Comparison of ENCODE assay signal across 9 cellular contexts in the genomic region with DNA sequence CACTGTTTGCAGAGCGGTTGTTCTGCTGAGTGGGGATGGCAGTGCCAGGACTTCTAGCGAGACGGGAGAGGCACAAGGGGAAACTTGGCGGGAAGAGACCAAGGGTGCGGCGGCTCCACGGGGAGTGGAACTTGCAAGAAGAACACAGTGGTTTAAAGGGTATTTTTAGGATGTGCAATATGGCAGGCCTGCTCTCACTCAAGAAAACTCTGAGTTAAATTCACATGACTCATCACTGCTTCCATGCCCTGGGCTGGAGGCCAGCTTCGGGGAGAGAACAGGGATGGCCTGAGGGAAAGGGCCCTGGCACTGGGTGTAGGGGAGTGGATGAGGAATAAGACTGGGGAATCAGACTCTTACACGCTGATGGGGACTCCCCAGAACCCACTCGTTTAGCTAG. TPM values are rescaled to one million over a fixed set of nuclear protein-coding genes. Genes with fewer than 3 reads are reported as not detected.
A peak's percentile ranks its signal among the peaks of the same experiment; 100 is the strongest.
DNase-seq lines count a peak whose midpoint lies in the region; ATAC-seq, FAIRE-seq and TF ChIP-seq lines count a peak whose summit lies in the region.
"Had no signal": no experiment of that assay in that cellular context is flagged by ENCODE, and none has a peak within 500 bp of the region (broad histone marks: within the 10 kb centered on the region; RNA-seq: fewer than 3 reads in every experiment).

No MANE protein-coding gene starts in this region.

- peak overlapping the region; percentile 7 to 68; a peak in 3 of 6 replicates for H3K27ac ChIP-seq in A549
- H3K27ac ChIP-seq: SJCRH30 had no signal

- TF ChIP-seq RAD21 in A549 (conservative IDR thresholded peaks at IDR 0.05 in 1 of 2, IDR thresholded peaks at IDR 0.05 in 1 of 2) = no peak

- peaks cover 76% of the 10 kb centered on the region for H3K4me1 Mint-ChIP-seq in dendritic cell treated with granulocyte-macrophage colony-stimulating factor and Interleukin-4, amounts not matched to agents 40 ng/mL and 50 ng/mL, for 4 days (ENCODE audit: low read depth)

- TF ChIP-seq CTCF in A549 (IDR thresholded peaks at IDR 0.05) (no peak), lower leg skin (IDR thresholded peaks at IDR 0.05) (no peak)

- H3K4me2 ChIP-seq in A549 = peak overlapping the region; percentile 27; the same call in 2 of the 3 replicates

- peak; percentile 70 to 79; a peak in 5 of 6 replicates for ATAC-seq in A549
- ATAC-seq in GM19452 (IDR thresholded peaks at IDR 0.05; ENCODE audit: unreplicated experiment) = no peak

- no peak for FAIRE-seq in A549 (lab: Jason Lieb, UNC)

- no peak for TF ChIP-seq POLR2A in A549 (IDR thresholded peaks at IDR 0.05; ENCODE audit: low read length)
- no peak for TF ChIP-seq POLR2A in lower leg skin (IDR thresholded peaks at IDR 0.05)

- peaks cover 11% of the 10 kb centered on the region for H3K9me3 Mint-ChIP-seq in dendritic cell treated with granulocyte-macrophage colony-stimulating factor and Interleukin-4, amounts not matched to agents 40 ng/mL and 50 ng/mL, for 4 days

- no peaks in the 10 kb centered on the region for H3K9me3 ChIP-seq in A549
- H3K9me3 ChIP-seq: SJCRH30 had no signal

- peaks cover 12% of the 10 kb centered on the region for H3K4me1 ChIP-seq in A549
- H3K4me1 ChIP-seq: SJCRH30 had no signal

- peaks cover 27% of the 10 kb centered on the region for H3K27me3 Mint-ChIP-seq in dendritic cell treated with granulocyte-macrophage colony-stimulating factor and Interleukin-4, amounts not matched to agents 40 ng/mL and 50 ng/mL, for 4 days

- H3K4me3 ChIP-seq in A549 (no peak overlapping the region), lower leg skin (ENCODE audit: low read depth, poor library complexity, severe bottlenecking) (no peak overlapping the region)
- H3K4me3 ChIP-seq: SJCRH30 had no signal

- H3K4me3 Mint-ChIP-seq in dendritic cell treated with granulocyte-macrophage colony-stimulating factor and Interleukin-4, amounts not matched to agents 40 ng/mL and 50 ng/mL, for 4 days = no peak overlapping the region

- WGBS in A549 (ENCODE audit: missing lambda C conversion rate) = 44% methylated on average over 10 of the region's 10 CpGs
- WGBS in lower leg skin, 2 donors = 16 to 27% methylated on average over 10 of the region's 10 CpGs

- POLR2A ChIA-PET in A549 (lab: Yijun Ruan, JAX) = interaction anchor here (0.5 kb wide), 1 partner anchor 197 kb away, joined by 3 read pairs; no protein-coding TSS in a partner anchor

- H3K36me3 Mint-ChIP-seq in dendritic cell treated with granulocyte-macrophage colony-stimulating factor and Interleukin-4, amounts not matched to agents 40 ng/mL and 50 ng/mL, for 4 days (ENCODE audit: low read depth) = peaks cover 8% of the 10 kb centered on the region

- H3K27ac Mint-ChIP-seq in dendritic cell treated with granulocyte-macrophage colony-stimulating factor and Interleukin-4, amounts not matched to agents 40 ng/mL and 50 ng/mL, for 4 days = peak overlapping the region; percentile 30

- peak; percentile 43 to 47 for DNase-seq in A549 (ENCODE audit: low read depth in 1 of 2, low spot score in 1 of 2)
- peak; percentile 26 for DNase-seq in HS-5 (ENCODE audit: low read depth)
- peak; percentile 76 to 93 for DNase-seq in lower leg skin (ENCODE audit: low spot score in 2 of 2)
- no peak for DNase-seq in NCI-H748 (lab: John Stamatoyannopoulos, UW; ENCODE audit: unreplicated experiment)
- DNase-seq in NCI-H2227 treated with DMSO at 0.1 percent for 48 hours (lab: John Stamatoyannopoulos, UW) = no peak
- DNase-seq in T-helper 1 cell = no peak

- intact Hi-C loops in dendritic cell treated with granulocyte-macrophage colony-stimulating factor and Interleukin-4, amounts not matched to agents 40 ng/mL and 50 ng/mL, for 4 days (cut with micrococcal nuclease) = loop anchor here (10.0 kb wide), 2 partner anchors 61 to 231 kb away; partner anchors contain the start of gene CD300C
- intact Hi-C loops in lower leg skin (cut with DNase I; ENCODE audit: low total_unique reads) = no loop called here

- TF ChIP-seq EP300 in A549 (IDR thresholded peaks at IDR 0.05) = no peak

- CTCF ChIA-PET in A549 (lab: Yijun Ruan, JAX) = interaction anchor here (0.6 to 15.1 kb wide), 14 partner anchors 8 to 243 kb away, joined by 3 to 142 read pairs (median 3); partner anchors contain the start of genes BTBD17, CD300H and RAB37

TF ChIP-seq in A549, 52 proteins besides CTCF, POLR2A, EP300 and RAD21:
- peak; percentile 10; the same call in 1 of the 2 replicates for TF ChIP-seq FOSL2 (IDR thresholded peaks at IDR 0.05)
- peak; percentile 70 for TF ChIP-seq FOSL2 (CRISPR knock-in tag; IDR thresholded peaks at IDR 0.05)
- peak; percentile 8 for TF ChIP-seq MAFK (IDR thresholded peaks at IDR 0.05; ENCODE audit: partially characterized antibody)
- TF ChIP-seq HOXB5 (CRISPR knock-in tag; IDR thresholded peaks at IDR 0.05) = no peak
TF ChIP-seq in A549: peak in this region for 2.

RNA-seq across cellular contexts. Expression of gene CD300LD, which starts 13.3 kb away (rescaled TPM):
- polyA plus RNA-seq in A549 (2011; rRNA removed) = not detected in 2 replicates
- not detected in 2 replicates for polyA plus RNA-seq in A549 (2012; cell fraction: cytosol; rRNA removed)
- polyA plus RNA-seq in A549 (2012; cell fraction: nucleus; rRNA removed) = not detected in 2 replicates
- not detected in 3 replicates for polyA plus RNA-seq in A549 (2017; fragmentation: RNase III; extraction: RNeasy Plus Mini Kit Qiagen cat#74134 plus additional on column Dnase treatment)
- polyA minus RNA-seq in A549 (2011; rRNA and poly(A)+ RNA removed) = not detected in 2 replicates
- not detected for total RNA-seq in lower leg skin
- total RNA-seq: SJCRH30 had no signal

RNA-seq across cellular contexts. Expression of gene CD300E, which starts 18.2 kb away (rescaled TPM):
- not detected in 2 replicates for polyA plus RNA-seq in A549 (2011; rRNA removed)
- not detected in 2 replicates for polyA plus RNA-seq in A549 (2012; cell fraction: cytosol; rRNA removed)
- not detected in 2 replicates for polyA plus RNA-seq in A549 (2012; cell fraction: nucleus; rRNA removed)
- not detected in 3 replicates for polyA plus RNA-seq in A549 (2017; fragmentation: RNase III; extraction: RNeasy Plus Mini Kit Qiagen cat#74134 plus additional on column Dnase treatment)
- polyA minus RNA-seq in A549 (2011; rRNA and poly(A)+ RNA removed) = not detected in 2 replicates
- total RNA-seq in lower leg skin = under 1 TPM in 2 of 4 donors, not detected in 2; 0.37 to 0.45 TPM

RNA-seq across cellular contexts. Expression of gene CD300H, which starts 38.1 kb away (rescaled TPM):
- polyA plus RNA-seq in A549 (2011; rRNA removed) = 0.29 TPM in 1 of 2 replicates, not detected in the other
- 0.48 and 0.79 TPM in 2 replicates for polyA plus RNA-seq in A549 (2012; cell fraction: cytosol; rRNA removed)
- 0.19 TPM in 1 of 2 replicates, not detected in the other for polyA plus RNA-seq in A549 (2012; cell fraction: nucleus; rRNA removed)
- polyA plus RNA-seq in A549 (2017; fragmentation: RNase III; extraction: RNeasy Plus Mini Kit Qiagen cat#74134 plus additional on column Dnase treatment) = 0.37 to 0.50 TPM (median 0.45 TPM) in 3 replicates
- polyA minus RNA-seq in A549 (2011; rRNA and poly(A)+ RNA removed) = not detected in 2 replicates
- total RNA-seq in lower leg skin = not detected
- total RNA-seq: SJCRH30 had no signal

RNA-seq across cellular contexts. Expression of gene CD300C, which starts 59.4 kb away (rescaled TPM):
- polyA plus RNA-seq in A549 (2011; rRNA removed) (0.05 TPM in 1 of 2 replicates, not detected in the other), A549 (2017; fragmentation: RNase III; extraction: RNeasy Plus Mini Kit Qiagen cat#74134 plus additional on column Dnase treatment) (0.08 TPM in 1 of 3 replicates, not detected in the others)
- 0.05 and 0.06 TPM in 2 replicates for polyA plus RNA-seq in A549 (2012; cell fraction: cytosol; rRNA removed)
- 0.10 and 0.11 TPM in 2 replicates for polyA plus RNA-seq in A549 (2012; cell fraction: nucleus; rRNA removed)
- polyA minus RNA-seq in A549 (2011; rRNA and poly(A)+ RNA removed) = not detected in 2 replicates
- 1 to 10 TPM in 2 of 4 donors, under 1 TPM in 2; 0.15 to 1.5 (median 0.75) TPM for total RNA-seq in lower leg skin
- total RNA-seq: SJCRH30 had no signal

Comparison
In these comparisons a context has a peak if more than half of its experiments do, and no peak if none do; other contexts are left out.
1. DNase-seq: peak in A549 (2 of 2), HS-5 (single experiment) and lower leg skin (2 of 2); none in NCI-H748 (single experiment), NCI-H2227 treated with DMSO at 0.1 percent for 48 hours (single experiment) and T-helper 1 cell (0 of 5).